ENCODE assay signal across 7 cellular contexts in the genomic region with DNA sequence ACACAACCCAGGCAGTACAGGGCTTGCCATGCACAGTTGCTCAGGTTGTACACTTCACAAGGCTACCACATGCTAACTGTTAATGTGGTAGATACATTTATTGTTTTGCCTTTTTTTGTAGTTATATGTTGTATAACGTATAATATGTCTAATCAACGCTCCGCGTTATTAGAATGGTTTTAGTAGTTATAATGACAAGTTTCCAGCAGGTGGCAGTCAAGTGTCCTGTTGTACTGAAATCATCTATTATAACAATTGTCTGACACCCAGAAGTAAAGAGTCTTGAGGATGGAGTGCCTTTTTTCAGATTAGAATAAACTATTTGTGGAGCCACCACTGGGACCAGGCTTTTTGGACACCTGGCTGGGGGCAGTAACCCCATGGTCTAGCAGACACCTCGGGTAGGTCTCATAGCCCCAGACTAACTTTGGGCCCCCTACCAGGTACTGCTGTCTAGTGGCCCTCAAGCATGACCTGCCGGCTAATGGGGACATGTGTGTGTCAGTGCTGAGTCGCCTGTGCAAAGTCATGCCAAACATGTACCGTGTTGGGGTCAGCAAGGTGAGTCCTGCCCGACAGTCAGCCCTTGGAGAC. TPM values are rescaled to one million over a fixed set of nuclear protein-coding genes. Genes with fewer than 3 reads are reported as not detected.
DNase-seq lines count a peak whose midpoint lies in the region; ATAC-seq and TF ChIP-seq lines count a peak whose summit lies in the region.

No MANE protein-coding gene starts in this region.

- DNase-seq in DND-41 (peak; percentile 20), HS-5 (ENCODE audit: low read depth) (peak; percentile 19), RKO (ENCODE audit: low spot score) (peak; percentile 75), brain microvascular endothelial cell (peak; percentile 53), kidney epithelial cell (ENCODE audit: low read depth) (no peak), superior temporal gyrus (ENCODE audit: extremely low spot score) (peak; percentile 89)

- H3K4me2 ChIP-seq in DND-41 (ENCODE audit: insufficient read depth, low read length), result no peak overlapping the region

- no peak overlapping the region for H3K9ac ChIP-seq in DND-41 (ENCODE audit: low read depth, low read length)

- no peaks in the 10 kb centered on the region for H3K79me2 ChIP-seq in DND-41 (ENCODE audit: insufficient read depth, low read length)

- ATAC-seq in DND-41 (ENCODE audit: insufficient read depth, low read depth) (peak; percentile 68; the same call in 2 of the 3 replicates), GM18498 (IDR thresholded peaks at IDR 0.05; ENCODE audit: unreplicated experiment) (no peak)

- H3K27me3 ChIP-seq in DND-41 (ENCODE audit: insufficient read depth, low read length, poor library complexity) (no peaks in the 10 kb centered on the region), brain microvascular endothelial cell (replicated peaks) (no peaks in the 10 kb centered on the region), kidney epithelial cell (ENCODE audit: control insufficient read depth, insufficient read depth, low read length) (peaks cover 2% of the 10 kb centered on the region)

- H3K4me3 ChIP-seq in DND-41 (ENCODE audit: low read depth in 1 of 2, low read length in 2 of 2) (no peak overlapping the region), brain microvascular endothelial cell (ENCODE audit: low read depth, low read length) (no peak overlapping the region), kidney epithelial cell (ENCODE audit: low read depth, low read length) (no peak overlapping the region)

- H3K36me3 ChIP-seq in DND-41 (ENCODE audit: insufficient read depth, low read length) (no peaks in the 10 kb centered on the region), brain microvascular endothelial cell (replicated peaks) (no peaks in the 10 kb centered on the region), kidney epithelial cell (ENCODE audit: control insufficient read depth, insufficient read depth, low read length) (no peaks in the 10 kb centered on the region)

- H3K4me1 ChIP-seq in DND-41 (ENCODE audit: insufficient read depth, low read length), result no peaks in the 10 kb centered on the region

- H3K9me3 ChIP-seq in DND-41 (ENCODE audit: insufficient read depth, low read length, severe bottlenecking), result no peaks in the 10 kb centered on the region

- in situ Hi-C loops in brain microvascular endothelial cell (cut with HindIII; ENCODE audit: low pct_ligation_motif_present, low sequenced_read_pairs), result no loop called here

- TF ChIP-seq CTCF in DND-41 (IDR thresholded peaks at IDR 0.05; ENCODE audit: borderline replicate concordance, extremely low read depth, low read length, poor library complexity, severe bottlenecking) (peak; percentile 71), brain microvascular endothelial cell (IDR thresholded peaks at IDR 0.05; ENCODE audit: low read depth, low read length, missing control alignments) (peak; percentile 49), kidney epithelial cell (IDR thresholded peaks at IDR 0.05; ENCODE audit: insufficient read depth, low read length, poor library complexity, severe bottlenecking) (peak; percentile 53)

- H4K20me1 ChIP-seq in DND-41 (ENCODE audit: insufficient read depth, low read length), result 0 out of 2 replicates have a peak, but pooled peaks cover 4% of the 10 kb centered on the region

- H3K27ac ChIP-seq in DND-41 (ENCODE audit: low read length) (no peak overlapping the region), brain microvascular endothelial cell (no peak overlapping the region)

- H2AFZ ChIP-seq in DND-41 (ENCODE audit: low read depth, low read length), result no peak overlapping the region

RNA-seq across cellular contexts. Expression of a gene that starts 32.8 kb away (rescaled TPM):
- 0.21 and 0.33 TPM in 2 replicates for total RNA-seq in kidney epithelial cell

RNA-seq across cellular contexts. Expression of a gene that starts 42.3 kb away (rescaled TPM):
- total RNA-seq in kidney epithelial cell, result 103 and 105 TPM in 2 replicates

RNA-seq across cellular contexts. Expression of a gene that starts 53.6 kb away (rescaled TPM):
- 40.0 and 42.5 TPM in 2 replicates for total RNA-seq in kidney epithelial cell
